In genomic region chr18:75211721-75212625, GRCh38 we compare ENCODE assay signal across 8 cellular contexts. TPM values are rescaled to one million over a fixed set of nuclear protein-coding genes. Genes with fewer than 3 reads are reported as not detected.
DNase-seq lines count a peak whose midpoint lies in the region; ATAC-seq and TF ChIP-seq lines count a peak whose summit lies in the region.

No MANE protein-coding gene starts in this region.

- H3K27ac Mint-ChIP-seq in MCF 10A (ENCODE audit: low read depth, unreplicated experiment): no peak overlapping the region

- no peak overlapping the region for H3K27ac ChIP-seq in A673 (ENCODE audit: low read depth, low read length, poor library complexity, severe bottlenecking)

- no peaks in the 10 kb centered on the region for H3K36me3 ChIP-seq in A673 (ENCODE audit: insufficient read depth, low read length, poor library complexity, severe bottlenecking)

- intact Hi-C loops in A673 (cut with micrococcal nuclease; ENCODE audit: unreplicated experiment): no loop called here
- intact Hi-C loops in MCF 10A (cut with micrococcal nuclease): loop anchor here (2.0 to 10.0 kb wide), 6 partner anchors 35 to 1140 kb away; no protein-coding TSS in a partner anchor

- no peaks in the 10 kb centered on the region for H3K27me3 Mint-ChIP-seq in MCF 10A (ENCODE audit: insufficient read depth, unreplicated experiment)

- H3K4me3 ChIP-seq in A673 (ENCODE audit: low read depth, low read length, poor library complexity, severe bottlenecking): peak overlapping the region; percentile 52

- CTCF ChIA-PET in A673 (lab: Charles Lee): no interaction called here
- CTCF ChIA-PET in MCF 10A (lab: Yijun Ruan, JAX): interaction anchor here (0.6 to 1.4 kb wide), 7 partner anchors 14 to 581 kb away, joined by 3 to 4 read pairs (median 3); no protein-coding TSS in a partner anchor

- peaks cover 39% of the 10 kb centered on the region for H3K27me3 ChIP-seq in A673 (replicated peaks; ENCODE audit: insufficient read depth, low read depth, low read length, poor library complexity)

- POLR2A ChIA-PET in A673 (lab: Charles Lee; ENCODE audit: low non-redundant PET): no interaction called here
- POLR2A ChIA-PET in MCF 10A (lab: Yijun Ruan, JAX): interaction anchor here (0.8 to 3.8 kb wide), 10 partner anchors 13 to 1353 kb away, joined by 3 to 28 read pairs (median 4); partner anchors contain the start of gene ZNF407

- no peaks in the 10 kb centered on the region for H3K9me3 ChIP-seq in A673 (ENCODE audit: low read depth, low read length, poor library complexity, severe bottlenecking)

- TF ChIP-seq CTCF in A673 (conservative IDR thresholded peaks at IDR 0.05; ENCODE audit: low read depth, low read length) (no peak), GM10266 (IDR thresholded peaks at IDR 0.05; ENCODE audit: control insufficient read depth, insufficient read depth, low read depth, missing control alignments) (no peak), MCF 10A (IDR thresholded peaks at IDR 0.05; ENCODE audit: unreplicated experiment) (no peak)

- peaks cover 6% of the 10 kb centered on the region for H3K36me3 Mint-ChIP-seq in MCF 10A (ENCODE audit: insufficient read depth, unreplicated experiment)

- H3K4me1 ChIP-seq in A673 (ENCODE audit: insufficient read depth, low read length, poor library complexity, severe bottlenecking): peaks cover 28% of the 10 kb centered on the region

- H3K4me1 Mint-ChIP-seq in MCF 10A (ENCODE audit: insufficient read depth, unreplicated experiment): peaks cover 37% of the 10 kb centered on the region

- H3K4me3 Mint-ChIP-seq in MCF 10A (ENCODE audit: unreplicated experiment): peak overlapping the region; percentile 70

- H3K9me3 Mint-ChIP-seq in MCF 10A (ENCODE audit: unreplicated experiment): no peaks in the 10 kb centered on the region

- no peak for ATAC-seq in HG03469 (IDR thresholded peaks at IDR 0.05; ENCODE audit: unreplicated experiment)

- BruUV-seq in A673 (replicated peaks; lab: Mats Ljungman, UMichigan): no TSS peak
- BruUV-seq in MCF 10A (replicated peaks; lab: Mats Ljungman, UMichigan): no TSS peak

- no peak for DNase-seq in A673 (ENCODE audit: low spot score)
- peak; percentile 59 for DNase-seq in GM10266 (ENCODE audit: extremely low spot score)
- peak; percentile 38 for DNase-seq in RKO (ENCODE audit: low spot score)
- DNase-seq in MCF 10A (ENCODE audit: unreplicated experiment): peak; percentile 33
- peak; percentile 10 for DNase-seq in kidney glomerular epithelial cell (lab: John Stamatoyannopoulos, UW)
- peak; percentile 51 for DNase-seq in stimulated activated CD8-positive, alpha-beta memory T cell treated with anti-CD3 and anti-CD28 coated beads, Interleukin-4, amount 100 ng/mL, for 48 hours
- no peak for DNase-seq in HPDE6-E6E7 (ENCODE audit: extremely low spot score)

RNA-seq across cellular contexts. Expression of gene TSHZ1, which starts 1.4 kb away (rescaled TPM):
- total RNA-seq in A673 (2021) (1.8 and 3.6 TPM in 2 replicates), MCF 10A (2022) (9.7 and 11.7 TPM in 2 replicates)

RNA-seq across cellular contexts. Expression of gene PTGR3, which starts 3.0 kb away (rescaled TPM):
- total RNA-seq in A673 (2021) (6.9 and 7.4 TPM in 2 replicates), MCF 10A (2022) (19.8 and 20.6 TPM in 2 replicates)

Comparison
In these comparisons a context has a peak if more than half of its experiments do, and no peak if none do; other contexts are left out.
1. DNase-seq: peak in GM10266 (single experiment), RKO (single experiment), MCF 10A (single experiment), kidney glomerular epithelial cell (single experiment) and stimulated activated CD8-positive, alpha-beta memory T cell treated with anti-CD3 and anti-CD28 coated beads, Interleukin-4, amount 100 ng/mL, for 48 hours (single experiment); none in A673 (single experiment) and HPDE6-E6E7 (single experiment).